8 cellular contexts compared by ENCODE assay signal in genomic region chr1:205711105-205712048, GRCh38. TPM values are rescaled to one million over a fixed set of nuclear protein-coding genes. Genes with fewer than 3 reads are reported as not detected.
DNase-seq lines count a peak whose midpoint lies in the region; ATAC-seq, FAIRE-seq and TF ChIP-seq lines count a peak whose summit lies in the region.

No MANE protein-coding gene starts in this region.

- H3K36me3 ChIP-seq in MM.1S (replicated peaks; ENCODE audit: insufficient read depth, low read length) (0 out of 2 replicates have a peak, but pooled peaks cover 6% of the 10 kb centered on the region), heart left ventricle (peaks cover 0 to 65% (median 28%) of the 10 kb centered on the region in 9 donors)

- no peaks in the 10 kb centered on the region for H3K4me1 ChIP-seq in MM.1S (ENCODE audit: low read length)
- H3K4me1 ChIP-seq in heart left ventricle: peaks cover 0 to 28% (median 10%) of the 10 kb centered on the region in 12 donors

- peak overlapping the region; percentile 15 for H3K27ac Mint-ChIP-seq in activated naive CD8-positive, alpha-beta T cell treated with anti-CD3 and anti-CD28 coated beads, Interleukin-2, amount 10 ng/mL, durations not matched to agents 7 days and 5 days

- no peak overlapping the region for H3K4me3 ChIP-seq in MM.1S (ENCODE audit: low read length)
- no peak overlapping the region for H3K4me3 ChIP-seq in heart left ventricle

- POLR2A ChIA-PET in activated naive CD8-positive, alpha-beta T cell treated with anti-CD3 and anti-CD28 coated beads, Interleukin-2, amount 10 ng/mL, durations not matched to agents 7 days and 5 days (lab: Charles Lee): interaction anchor here (0.6 to 1.7 kb wide), 7 partner anchors 29 to 119 kb away, joined by 3 to 6 read pairs (median 5); partner anchors contain the start of genes ELK4, NUCKS1 and RAB29

- no peak overlapping the region for H3K27ac ChIP-seq in MM.1S (ENCODE audit: low read length)
- no peak overlapping the region for H3K27ac ChIP-seq in heart left ventricle

- intact Hi-C loops in heart left ventricle (cut with DNase I): loop anchor here in 9 of 10 donors (1.0 to 10.0 kb wide), 8 partner anchors 49 to 266 kb away; no protein-coding TSS in a partner anchor

- no peaks in the 10 kb centered on the region for H3K27me3 ChIP-seq in MM.1S (replicated peaks; ENCODE audit: insufficient read depth, low read length)
- no peaks in the 10 kb centered on the region for H3K27me3 ChIP-seq in heart left ventricle

- no peaks in the 10 kb centered on the region for H3K27me3 Mint-ChIP-seq in activated naive CD8-positive, alpha-beta T cell treated with anti-CD3 and anti-CD28 coated beads, Interleukin-2, amount 10 ng/mL, durations not matched to agents 7 days and 5 days

- ATAC-seq in activated naive CD8-positive, alpha-beta T cell treated with anti-CD3 and anti-CD28 coated beads, Interleukin-2, amount 10 ng/mL, durations not matched to agents 7 days and 5 days (ENCODE audit: low read depth): peak; percentile 86
- peak; percentile 43 to 83 (median 80) for ATAC-seq in heart left ventricle
- no peak for ATAC-seq in HG03135 (IDR thresholded peaks at IDR 0.05; ENCODE audit: unreplicated experiment)

- TF ChIP-seq POLR2A in heart left ventricle (IDR thresholded peaks at IDR 0.05): no peak

- no peaks in the 10 kb centered on the region for H4K20me1 ChIP-seq in MM.1S (ENCODE audit: insufficient read depth, low read length)

- H2AFZ ChIP-seq in MM.1S (ENCODE audit: low read length): no peak overlapping the region

- H3F3A ChIP-seq in MM.1S (ENCODE audit: insufficient read depth, low read length): peaks cover 17% of the 10 kb centered on the region

- H3K4me2 ChIP-seq in MM.1S (ENCODE audit: low read depth, low read length): no peak overlapping the region

- in situ Hi-C loops in GM13976 (cut with MboI; ENCODE audit: low sequenced_read_pairs, unreplicated experiment): no loop called here

- H3K9ac ChIP-seq in MM.1S (ENCODE audit: low read length): no peak overlapping the region

- H3K9me3 ChIP-seq in MM.1S (replicated peaks; ENCODE audit: insufficient read depth, low read length): no peaks in the 10 kb centered on the region
- no peaks in the 10 kb centered on the region for H3K9me3 ChIP-seq in heart left ventricle

- peak; percentile 21 for FAIRE-seq in A204.1 (lab: Jason Lieb, UNC)

- H3K79me2 ChIP-seq in MM.1S (ENCODE audit: low read length): no peaks in the 10 kb centered on the region

- no peaks in the 10 kb centered on the region for H3K9me2 ChIP-seq in MM.1S (replicated peaks; ENCODE audit: insufficient read depth, low read length)

- peaks cover 33% of the 10 kb centered on the region for H3K36me3 Mint-ChIP-seq in activated naive CD8-positive, alpha-beta T cell treated with anti-CD3 and anti-CD28 coated beads, Interleukin-2, amount 10 ng/mL, durations not matched to agents 7 days and 5 days

- WGBS in heart left ventricle, 4 donors: 39 to 45% (median 44%) methylated on average over 8 of the region's 8 CpGs

- no peaks in the 10 kb centered on the region for H3K9me3 Mint-ChIP-seq in activated naive CD8-positive, alpha-beta T cell treated with anti-CD3 and anti-CD28 coated beads, Interleukin-2, amount 10 ng/mL, durations not matched to agents 7 days and 5 days

- TF ChIP-seq CTCF in GM13976 (IDR thresholded peaks at IDR 0.05; ENCODE audit: borderline replicate concordance, control extremely low read depth, extremely low read depth, insufficient read depth, missing control alignments): peak; percentile 81
- peak; percentile 98 for TF ChIP-seq CTCF in MM.1S (IDR thresholded peaks at IDR 0.05; ENCODE audit: low read length)
- TF ChIP-seq CTCF in heart left ventricle (IDR thresholded peaks at IDR 0.05): peak; percentile 77 to 95 (median 88)

- H3K4me3 Mint-ChIP-seq in activated naive CD8-positive, alpha-beta T cell treated with anti-CD3 and anti-CD28 coated beads, Interleukin-2, amount 10 ng/mL, durations not matched to agents 7 days and 5 days: no peak overlapping the region

- peaks cover 14% of the 10 kb centered on the region for H3K4me1 Mint-ChIP-seq in activated naive CD8-positive, alpha-beta T cell treated with anti-CD3 and anti-CD28 coated beads, Interleukin-2, amount 10 ng/mL, durations not matched to agents 7 days and 5 days

- peak; percentile 65 for DNase-seq in GM13976 (ENCODE audit: low spot score)
- DNase-seq in MM.1S: peak; percentile 83
- peak; percentile 20 to 62 for DNase-seq in SHP77 (lab: John Stamatoyannopoulos, UW)
- no peak for DNase-seq in activated naive CD8-positive, alpha-beta T cell treated with anti-CD3 and anti-CD28 coated beads, Interleukin-2, amount 10 ng/mL, durations not matched to agents 7 days and 5 days
- peak in 4 of 5 donors; percentile 40 to 70 (median 62) for DNase-seq in heart left ventricle
- DNase-seq in pulmonary artery endothelial cell (ENCODE audit: low read depth, low spot score): peak; percentile 63

RNA-seq across cellular contexts. Expression of gene SLC45A3, which starts 31.1 kb away (rescaled TPM):
- total RNA-seq in activated naive CD8-positive, alpha-beta T cell treated with anti-CD3 and anti-CD28 coated beads, Interleukin-2, amount 10 ng/mL, durations not matched to agents 7 days and 5 days: under 1 TPM; 0.17 to 0.31 TPM
- total RNA-seq in heart left ventricle (1 to 10 TPM; 1.2 to 6.1 (median 2.6) TPM), pulmonary artery endothelial cell (8.3 and 9.8 TPM in 2 replicates)
- 1 to 10 TPM; 2.6 to 3.3 TPM for polyA plus RNA-seq in heart left ventricle

RNA-seq across cellular contexts. Expression of gene NUCKS1, which starts 38.6 kb away (rescaled TPM):
- 100 to 1,000 TPM; 200 to 211 TPM for total RNA-seq in activated naive CD8-positive, alpha-beta T cell treated with anti-CD3 and anti-CD28 coated beads, Interleukin-2, amount 10 ng/mL, durations not matched to agents 7 days and 5 days
- total RNA-seq in heart left ventricle (100 to 1,000 TPM in 8 of 9 donors, 10 to 100 TPM in 1; 83.8 to 240 (median 198) TPM), pulmonary artery endothelial cell (162 and 182 TPM in 2 replicates)
- 10 to 100 TPM; 73.4 to 75.3 TPM for polyA plus RNA-seq in heart left ventricle
